In the genomic region with DNA sequence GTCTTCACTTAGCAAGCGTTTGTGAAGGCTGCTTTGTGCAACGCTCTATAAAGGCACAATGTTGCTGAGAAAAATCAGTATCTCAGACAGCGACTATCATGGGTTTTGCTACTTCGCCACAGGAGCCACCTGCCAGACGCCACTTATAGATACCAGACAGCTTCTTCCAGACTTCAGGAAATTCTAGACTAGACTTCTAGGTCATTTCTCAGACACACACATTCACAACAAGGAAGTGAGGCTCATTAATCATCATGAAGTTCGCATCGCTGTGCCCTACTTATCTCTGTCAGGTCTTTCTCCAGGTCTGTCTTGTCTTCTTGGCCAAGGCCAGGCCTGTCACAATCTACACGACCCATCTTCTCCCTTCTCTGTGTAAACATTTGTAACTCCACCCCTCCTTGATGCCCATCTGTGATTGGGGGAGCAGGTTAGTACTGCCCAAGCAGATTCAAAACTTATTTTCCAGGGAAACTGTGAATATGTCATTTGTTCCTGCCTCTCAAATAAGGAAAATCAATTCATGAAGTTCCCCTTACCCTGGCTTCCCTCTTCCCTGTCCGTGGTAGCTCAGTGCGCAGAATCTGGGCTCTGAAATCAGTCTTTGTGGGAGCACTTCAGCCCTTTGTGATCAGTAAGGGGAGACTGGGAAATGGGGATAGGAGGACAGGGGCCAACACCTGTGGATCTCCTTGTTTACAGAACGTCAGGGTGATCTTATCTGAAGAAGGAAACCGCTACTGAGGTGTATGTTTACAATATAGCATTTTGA, we compare ENCODE assay signal across 1 cellular context.
TF ChIP-seq lines count a peak whose summit lies in the region.

No MANE protein-coding gene starts in this region.

TF ChIP-seq in K562, 482 proteins besides CTCF, POLR2A, EP300 and RAD21 (continues in another document):
- TF ChIP-seq ADNP (tag; IDR thresholded peaks at IDR 0.05) (no peak), SLC30A9 (CRISPR knock-in tag; IDR thresholded peaks at IDR 0.05) (no peak), BRCA1 (IDR thresholded peaks at IDR 0.05) (no peak), BRCA1 (CRISPR knock-in tag; IDR thresholded peaks at IDR 0.05) (no peak), SP1 (CRISPR knock-in tag; IDR thresholded peaks at IDR 0.05) (no peak), PTBP1 (IDR thresholded peaks at IDR 0.05; ENCODE audit: low read depth, low read length) (no peak), RHOXF2B (CRISPR knock-in tag; conservative IDR thresholded peaks at IDR 0.05) (no peak), ETV6 (IDR thresholded peaks at IDR 0.05; ENCODE audit: borderline replicate concordance in 1 of 2, low read depth in 2 of 2, low read length in 1 of 2) (no peak), ETV6 (CRISPR knock-in tag; IDR thresholded peaks at IDR 0.05; ENCODE audit: borderline replicate concordance) (no peak), CSDE1 (IDR thresholded peaks at IDR 0.05) (no peak), NFIX (CRISPR knock-in tag; IDR thresholded peaks at IDR 0.05; ENCODE audit: low read depth) (no peak), ETV1 (tag; conservative IDR thresholded peaks at IDR 0.05; ENCODE audit: low read depth) (0 out of 2 replicates have a peak, but pooled peaks have one; percentile 17), ZNF224 (CRISPR knock-in tag; IDR thresholded peaks at IDR 0.05) (no peak), ZFP1 (CRISPR knock-in tag; IDR thresholded peaks at IDR 0.05) (no peak), ZNF354B (CRISPR knock-in tag; IDR thresholded peaks at IDR 0.05) (no peak), ZBTB7A (IDR thresholded peaks at IDR 0.05; ENCODE audit: borderline replicate concordance, control insufficient read depth, low read depth, low read length) (no peak), SPI1 (IDR thresholded peaks at IDR 0.05; ENCODE audit: borderline replicate concordance, low read depth, low read length) (peak; percentile 39; the same call in 1 of the 2 replicates), YBX1 (IDR thresholded peaks at IDR 0.05) (no peak), ILK (tag; IDR thresholded peaks at IDR 0.05; ENCODE audit: borderline replicate concordance, low read depth) (no peak), ERF (CRISPR knock-in tag; IDR thresholded peaks at IDR 0.05) (no peak), ARNT (IDR thresholded peaks at IDR 0.05) (peak in 1 of 2 experiments; percentile 75; a peak in 1 of 4 replicates), ELF4 (CRISPR knock-in tag; IDR thresholded peaks at IDR 0.05) (no peak), FOXK2 (conservative IDR thresholded peaks at IDR 0.05 in 1 of 2, IDR thresholded peaks at IDR 0.05 in 1 of 2; ENCODE audit: low read depth in 2 of 2) (peak in 1 of 2 experiments; percentile 54; a peak in 1 of 4 replicates), BHLHE40 (IDR thresholded peaks at IDR 0.05; ENCODE audit: low read length) (no peak), RFX7 (CRISPR knock-in tag; IDR thresholded peaks at IDR 0.05) (no peak), ZBTB1 (CRISPR knock-in tag; IDR thresholded peaks at IDR 0.05; ENCODE audit: borderline replicate concordance, low read depth) (no peak)
- TF ChIP-seq, protein P1, sequence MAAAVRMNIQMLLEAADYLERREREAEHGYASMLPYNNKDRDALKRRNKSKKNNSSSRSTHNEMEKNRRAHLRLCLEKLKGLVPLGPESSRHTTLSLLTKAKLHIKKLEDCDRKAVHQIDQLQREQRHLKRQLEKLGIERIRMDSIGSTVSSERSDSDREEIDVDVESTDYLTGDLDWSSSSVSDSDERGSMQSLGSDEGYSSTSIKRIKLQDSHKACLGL (CRISPR knock-in tag; IDR thresholded peaks at IDR 0.05; ENCODE audit: borderline replicate concordance, poor library complexity, severe bottlenecking) = no peak
- TF ChIP-seq, protein P2, sequence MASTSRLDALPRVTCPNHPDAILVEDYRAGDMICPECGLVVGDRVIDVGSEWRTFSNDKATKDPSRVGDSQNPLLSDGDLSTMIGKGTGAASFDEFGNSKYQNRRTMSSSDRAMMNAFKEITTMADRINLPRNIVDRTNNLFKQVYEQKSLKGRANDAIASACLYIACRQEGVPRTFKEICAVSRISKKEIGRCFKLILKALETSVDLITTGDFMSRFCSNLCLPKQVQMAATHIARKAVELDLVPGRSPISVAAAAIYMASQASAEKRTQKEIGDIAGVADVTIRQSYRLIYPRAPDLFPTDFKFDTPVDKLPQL (IDR thresholded peaks at IDR 0.05; ENCODE audit: extremely low read depth, insufficient read length) = no peak
- TF ChIP-seq, protein P3, sequence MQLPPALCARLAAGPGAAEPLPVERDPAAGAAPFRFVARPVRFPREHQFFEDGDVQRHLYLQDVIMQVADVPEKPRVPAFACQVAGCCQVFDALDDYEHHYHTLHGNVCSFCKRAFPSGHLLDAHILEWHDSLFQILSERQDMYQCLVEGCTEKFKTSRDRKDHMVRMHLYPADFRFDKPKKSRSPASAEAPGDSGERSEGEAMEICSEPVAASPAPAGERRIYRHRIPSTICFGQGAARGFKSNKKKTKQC (CRISPR knock-in tag; IDR thresholded peaks at IDR 0.05) = no peak
- TF ChIP-seq, protein P4, sequence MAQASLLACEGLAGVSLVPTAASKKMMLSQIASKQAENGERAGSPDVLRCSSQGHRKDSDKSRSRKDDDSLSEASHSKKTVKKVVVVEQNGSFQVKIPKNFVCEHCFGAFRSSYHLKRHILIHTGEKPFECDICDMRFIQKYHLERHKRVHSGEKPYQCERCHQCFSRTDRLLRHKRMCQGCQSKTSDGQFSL (CRISPR knock-in tag; IDR thresholded peaks at IDR 0.05) = no peak
- TF ChIP-seq, protein P4 (tag; IDR thresholded peaks at IDR 0.05) = no peak
- TF ChIP-seq, protein P5, sequence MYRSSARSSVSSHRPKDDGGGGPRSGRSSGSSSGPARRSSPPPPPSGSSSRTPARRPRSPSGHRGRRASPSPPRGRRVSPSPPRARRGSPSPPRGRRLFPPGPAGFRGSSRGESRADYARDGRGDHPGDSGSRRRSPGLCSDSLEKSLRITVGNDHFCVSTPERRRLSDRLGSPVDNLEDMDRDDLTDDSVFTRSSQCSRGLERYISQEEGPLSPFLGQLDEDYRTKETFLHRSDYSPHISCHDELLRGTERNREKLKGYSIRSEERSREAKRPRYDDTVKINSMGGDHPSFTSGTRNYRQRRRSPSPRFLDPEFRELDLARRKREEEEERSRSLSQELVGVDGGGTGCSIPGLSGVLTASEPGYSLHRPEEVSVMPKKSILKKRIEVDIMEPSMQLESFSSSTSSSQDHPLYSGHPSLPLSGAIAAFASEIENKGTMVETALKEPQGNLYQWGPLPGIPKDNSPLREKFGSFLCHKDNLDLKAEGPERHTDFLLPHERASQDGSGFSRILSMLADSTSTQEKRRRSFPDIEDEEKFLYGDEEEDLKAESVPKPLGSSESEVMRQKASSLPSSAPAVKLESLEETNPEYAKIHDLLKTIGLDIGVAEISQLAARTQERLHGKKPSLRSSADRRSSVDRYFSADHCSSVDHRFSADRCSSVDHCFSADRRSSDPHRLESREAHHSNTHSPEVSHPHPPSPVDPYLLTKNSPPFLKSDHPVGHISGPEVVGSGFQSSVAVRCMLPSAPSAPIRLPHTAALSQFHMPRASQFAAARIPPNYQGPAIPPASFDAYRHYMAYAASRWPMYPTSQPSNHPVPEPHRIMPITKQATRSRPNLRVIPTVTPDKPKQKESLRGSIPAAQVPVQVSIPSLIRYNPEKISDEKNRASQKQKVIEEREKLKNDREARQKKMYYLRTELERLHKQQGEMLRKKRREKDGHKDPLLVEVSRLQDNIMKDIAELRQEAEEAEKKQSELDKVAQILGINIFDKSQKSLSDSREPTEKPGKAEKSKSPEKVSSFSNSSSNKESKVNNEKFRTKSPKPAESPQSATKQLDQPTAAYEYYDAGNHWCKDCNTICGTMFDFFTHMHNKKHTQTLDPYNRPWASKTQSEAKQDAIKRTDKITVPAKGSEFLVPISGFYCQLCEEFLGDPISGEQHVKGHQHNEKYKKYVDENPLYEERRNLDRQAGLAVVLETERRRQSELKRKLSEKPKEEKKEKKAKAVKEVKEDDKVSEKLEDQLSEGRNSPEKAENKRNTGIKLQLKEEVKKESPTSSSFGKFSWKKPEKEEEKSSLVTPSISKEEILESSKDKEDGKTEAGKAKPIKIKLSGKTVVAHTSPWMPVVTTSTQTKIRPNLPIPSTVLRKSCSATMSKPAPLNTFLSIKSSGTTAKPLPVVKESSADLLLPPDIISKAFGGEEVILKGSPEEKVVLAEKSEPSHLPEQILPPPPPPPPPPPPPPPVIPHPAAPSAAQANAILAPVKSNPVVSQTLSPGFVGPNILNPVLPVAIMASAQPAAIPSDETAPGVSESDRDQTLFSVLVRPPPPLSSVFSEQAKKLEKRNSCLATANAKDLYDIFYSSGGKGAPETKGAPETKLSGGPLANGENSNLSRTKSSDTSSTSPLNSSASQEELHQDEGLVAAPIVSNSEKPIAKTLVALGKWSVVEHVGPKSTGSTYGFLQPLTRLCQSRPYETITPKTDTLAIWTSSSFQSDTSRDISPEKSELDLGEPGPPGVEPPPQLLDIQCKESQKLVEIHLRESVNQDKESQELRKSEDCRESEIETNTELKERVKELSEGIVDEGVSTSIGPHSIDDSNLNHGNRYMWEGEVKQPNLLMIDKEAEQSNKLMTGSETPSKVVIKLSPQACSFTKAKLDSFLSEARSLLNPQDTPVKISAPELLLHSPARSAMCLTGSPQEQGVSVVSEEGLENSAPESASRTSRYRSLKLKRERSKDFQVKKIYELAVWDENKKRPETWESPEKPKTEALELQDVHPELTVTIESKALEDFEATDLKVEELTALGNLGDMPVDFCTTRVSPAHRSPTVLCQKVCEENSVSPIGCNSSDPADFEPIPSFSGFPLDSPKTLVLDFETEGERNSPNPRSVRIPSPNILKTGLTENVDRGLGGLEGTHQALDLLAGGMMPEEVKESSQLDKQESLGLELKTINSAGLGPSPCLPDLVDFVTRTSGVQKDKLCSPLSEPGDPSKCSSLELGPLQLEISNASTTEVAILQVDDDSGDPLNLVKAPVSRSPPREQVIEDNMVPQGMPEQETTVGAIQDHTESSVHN (IDR thresholded peaks at IDR 0.05; ENCODE audit: borderline replicate concordance in 1 of 2, low read depth in 1 of 2) = no peak
- TF ChIP-seq, protein P6, sequence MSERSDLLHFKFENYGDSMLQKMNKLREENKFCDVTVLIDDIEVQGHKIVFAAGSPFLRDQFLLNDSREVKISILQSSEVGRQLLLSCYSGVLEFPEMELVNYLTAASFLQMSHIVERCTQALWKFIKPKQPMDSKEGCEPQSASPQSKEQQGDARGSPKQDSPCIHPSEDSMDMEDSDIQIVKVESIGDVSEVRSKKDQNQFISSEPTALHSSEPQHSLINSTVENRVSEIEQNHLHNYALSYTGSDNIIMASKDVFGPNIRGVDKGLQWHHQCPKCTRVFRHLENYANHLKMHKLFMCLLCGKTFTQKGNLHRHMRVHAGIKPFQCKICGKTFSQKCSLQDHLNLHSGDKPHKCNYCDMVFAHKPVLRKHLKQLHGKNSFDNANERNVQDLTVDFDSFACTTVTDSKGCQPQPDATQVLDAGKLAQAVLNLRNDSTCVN (CRISPR knock-in tag; IDR thresholded peaks at IDR 0.05) = no peak
- TF ChIP-seq, protein P7, sequence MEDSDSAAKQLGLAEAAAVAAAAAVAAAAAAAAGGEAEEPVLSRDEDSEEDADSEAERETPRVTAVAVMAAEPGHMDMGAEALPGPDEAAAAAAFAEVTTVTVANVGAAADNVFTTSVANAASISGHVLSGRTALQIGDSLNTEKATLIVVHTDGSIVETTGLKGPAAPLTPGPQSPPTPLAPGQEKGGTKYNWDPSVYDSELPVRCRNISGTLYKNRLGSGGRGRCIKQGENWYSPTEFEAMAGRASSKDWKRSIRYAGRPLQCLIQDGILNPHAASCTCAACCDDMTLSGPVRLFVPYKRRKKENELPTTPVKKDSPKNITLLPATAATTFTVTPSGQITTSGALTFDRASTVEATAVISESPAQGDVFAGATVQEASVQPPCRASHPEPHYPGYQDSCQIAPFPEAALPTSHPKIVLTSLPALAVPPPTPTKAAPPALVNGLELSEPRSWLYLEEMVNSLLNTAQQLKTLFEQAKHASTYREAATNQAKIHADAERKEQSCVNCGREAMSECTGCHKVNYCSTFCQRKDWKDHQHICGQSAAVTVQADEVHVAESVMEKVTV (CRISPR knock-in tag; IDR thresholded peaks at IDR 0.05) = no peak
- TF ChIP-seq, protein P8, sequence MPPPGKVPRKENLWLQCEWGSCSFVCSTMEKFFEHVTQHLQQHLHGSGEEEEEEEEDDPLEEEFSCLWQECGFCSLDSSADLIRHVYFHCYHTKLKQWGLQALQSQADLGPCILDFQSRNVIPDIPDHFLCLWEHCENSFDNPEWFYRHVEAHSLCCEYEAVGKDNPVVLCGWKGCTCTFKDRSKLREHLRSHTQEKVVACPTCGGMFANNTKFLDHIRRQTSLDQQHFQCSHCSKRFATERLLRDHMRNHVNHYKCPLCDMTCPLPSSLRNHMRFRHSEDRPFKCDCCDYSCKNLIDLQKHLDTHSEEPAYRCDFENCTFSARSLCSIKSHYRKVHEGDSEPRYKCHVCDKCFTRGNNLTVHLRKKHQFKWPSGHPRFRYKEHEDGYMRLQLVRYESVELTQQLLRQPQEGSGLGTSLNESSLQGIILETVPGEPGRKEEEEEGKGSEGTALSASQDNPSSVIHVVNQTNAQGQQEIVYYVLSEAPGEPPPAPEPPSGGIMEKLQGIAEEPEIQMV (tag; conservative IDR thresholded peaks at IDR 0.05; ENCODE audit: low read depth) = no peak
- TF ChIP-seq, protein P9, sequence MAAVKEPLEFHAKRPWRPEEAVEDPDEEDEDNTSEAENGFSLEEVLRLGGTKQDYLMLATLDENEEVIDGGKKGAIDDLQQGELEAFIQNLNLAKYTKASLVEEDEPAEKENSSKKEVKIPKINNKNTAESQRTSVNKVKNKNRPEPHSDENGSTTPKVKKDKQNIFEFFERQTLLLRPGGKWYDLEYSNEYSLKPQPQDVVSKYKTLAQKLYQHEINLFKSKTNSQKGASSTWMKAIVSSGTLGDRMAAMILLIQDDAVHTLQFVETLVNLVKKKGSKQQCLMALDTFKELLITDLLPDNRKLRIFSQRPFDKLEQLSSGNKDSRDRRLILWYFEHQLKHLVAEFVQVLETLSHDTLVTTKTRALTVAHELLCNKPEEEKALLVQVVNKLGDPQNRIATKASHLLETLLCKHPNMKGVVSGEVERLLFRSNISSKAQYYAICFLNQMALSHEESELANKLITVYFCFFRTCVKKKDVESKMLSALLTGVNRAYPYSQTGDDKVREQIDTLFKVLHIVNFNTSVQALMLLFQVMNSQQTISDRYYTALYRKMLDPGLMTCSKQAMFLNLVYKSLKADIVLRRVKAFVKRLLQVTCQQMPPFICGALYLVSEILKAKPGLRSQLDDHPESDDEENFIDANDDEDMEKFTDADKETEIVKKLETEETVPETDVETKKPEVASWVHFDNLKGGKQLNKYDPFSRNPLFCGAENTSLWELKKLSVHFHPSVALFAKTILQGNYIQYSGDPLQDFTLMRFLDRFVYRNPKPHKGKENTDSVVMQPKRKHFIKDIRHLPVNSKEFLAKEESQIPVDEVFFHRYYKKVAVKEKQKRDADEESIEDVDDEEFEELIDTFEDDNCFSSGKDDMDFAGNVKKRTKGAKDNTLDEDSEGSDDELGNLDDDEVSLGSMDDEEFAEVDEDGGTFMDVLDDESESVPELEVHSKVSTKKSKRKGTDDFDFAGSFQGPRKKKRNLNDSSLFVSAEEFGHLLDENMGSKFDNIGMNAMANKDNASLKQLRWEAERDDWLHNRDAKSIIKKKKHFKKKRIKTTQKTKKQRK (IDR thresholded peaks at IDR 0.05; ENCODE audit: borderline replicate concordance, low read depth, low read length) = no peak
- TF ChIP-seq, protein P10, sequence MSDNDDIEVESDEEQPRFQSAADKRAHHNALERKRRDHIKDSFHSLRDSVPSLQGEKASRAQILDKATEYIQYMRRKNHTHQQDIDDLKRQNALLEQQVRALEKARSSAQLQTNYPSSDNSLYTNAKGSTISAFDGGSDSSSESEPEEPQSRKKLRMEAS (CRISPR knock-in tag; IDR thresholded peaks at IDR 0.05) = no peak
